ENCODE assay signal across 16 cellular contexts in genomic region chr2:217016829-217017228, GRCh38.
"Had no signal": no experiment of that assay in that cellular context is flagged by ENCODE, and none has a peak within 500 bp of the region (broad histone marks: within the 10 kb centered on the region; RNA-seq: fewer than 3 reads in every experiment).

No MANE protein-coding gene starts in this region.

- ATAC-seq: body of pancreas; effector memory CD8-positive, alpha-beta T cell; naive thymus-derived CD8-positive, alpha-beta T cell had no signal

- H3K9me3 ChIP-seq: body of pancreas had no signal

- H3K36me3 ChIP-seq: tibial nerve, WERI-Rb-1 had no signal

- DNase-seq: activated CD4-positive, alpha-beta memory T cell treated with anti-CD3 and anti-CD28 coated beads for 36 hours; activated naive CD8-positive, alpha-beta T cell treated with anti-CD3 and anti-CD28 coated beads, Interleukin-2, amount 10 ng/mL, durations not matched to agents 7 days and 5 days; body of pancreas; caudate nucleus; effector memory CD8-positive, alpha-beta T cell; immature natural killer cell; kidney glomerular epithelial cell; mesenchymal stem cell; naive thymus-derived CD8-positive, alpha-beta T cell; nucleus accumbens; stimulated activated CD4-positive, alpha-beta T cell treated with anti-CD3 and anti-CD28 coated beads, Interleukin-12 subunit alpha, Interleukin-12 subunit beta, amount 100 ng/mL, for 4 hours; stimulated activated CD4-positive, alpha-beta T cell treated with anti-CD3 and anti-CD28 coated beads, Interleukin-2, amount 100 ng/mL, for 24 hours; stimulated activated naive CD4-positive, alpha-beta T cell treated with Interleukin-2 at 50 U/mL for 16 hours; WERI-Rb-1 had no signal

- H3K4me1 ChIP-seq: body of pancreas, tibial nerve had no signal

- H3K4me3 ChIP-seq: body of pancreas, tibial nerve had no signal

- H3K27me3 ChIP-seq: body of pancreas, tibial nerve had no signal

- H3K27ac ChIP-seq: body of pancreas, epithelial cell of prostate, tibial nerve, WERI-Rb-1 had no signal
